17 cellular contexts compared by ENCODE assay signal in the genomic region with DNA sequence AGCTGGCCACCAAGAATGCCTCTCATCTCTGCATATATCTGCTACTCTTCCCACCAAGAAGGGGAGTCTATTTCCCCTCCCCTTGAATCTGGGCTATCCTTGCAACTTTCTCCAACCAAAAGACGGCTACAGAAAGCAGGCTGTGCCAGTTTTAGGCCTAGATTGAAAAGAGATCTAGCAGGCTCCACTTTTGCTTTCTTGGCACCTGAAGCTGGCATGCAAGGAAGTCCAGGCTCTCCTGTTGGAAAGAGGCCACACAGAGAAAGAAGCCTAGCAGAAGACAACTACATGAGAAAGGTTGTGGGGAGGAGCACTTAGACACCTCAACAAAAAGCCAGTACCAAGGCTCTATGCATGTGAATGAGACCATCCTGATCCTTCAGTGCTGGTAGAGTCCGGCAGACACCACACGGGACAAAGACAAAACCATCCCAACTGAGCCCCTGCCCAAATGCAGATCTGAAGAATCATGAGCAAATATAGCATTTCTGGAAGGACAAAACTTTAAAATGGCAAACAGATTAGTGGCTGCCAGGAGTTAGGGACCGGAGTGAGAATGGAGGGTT.
DNase-seq lines count a peak whose midpoint lies in the region; ATAC-seq and TF ChIP-seq lines count a peak whose summit lies in the region.
"Had no signal": no experiment of that assay in that cellular context is flagged by ENCODE, and none has a peak within 500 bp of the region (broad histone marks: within the 10 kb centered on the region; RNA-seq: fewer than 3 reads in every experiment).

No MANE protein-coding gene starts in this region.

- no peak for DNase-seq in activated naive CD4-positive, alpha-beta T cell treated with anti-CD3 and anti-CD28 coated beads for 36 hours
- DNase-seq in activated naive CD4-positive, alpha-beta T cell (lab: John Stamatoyannopoulos, UW), result no peak
- DNase-seq in glutamatergic neuron (no peak), NCI-H510A treated with DMSO at 0.1 percent for 48 hours (lab: John Stamatoyannopoulos, UW) (no peak)
- DNase-seq: ACHN; activated T-cell treated with anti-CD3 and anti-CD28 coated beads, Interleukin-2, amount 50 U/mL, for 4 hours; effector CD4-positive, alpha-beta T cell; heart right ventricle; NCI-H1694 treated with DMSO at 0.1 percent for 48 hours; Right ventricle myocardium superior; stimulated activated naive CD8-positive, alpha-beta T cell treated with anti-CD3 and anti-CD28 coated beads, Interleukin-15, amount 100 ng/mL, for 72 hours; T-helper 9 cell had no signal

- no peaks in the 10 kb centered on the region for H3K36me3 ChIP-seq in KOPT-K1 (ENCODE audit: insufficient read depth, low read length)
- H3K36me3 ChIP-seq in subcutaneous abdominal adipose tissue (ENCODE audit: control insufficient read depth in 5 of 5, insufficient read depth in 5 of 5, low read length in 5 of 5), result no peaks in the 10 kb centered on the region
- H3K36me3 ChIP-seq: heart right ventricle, right atrium auricular region had no signal

- H3K9ac ChIP-seq in subcutaneous abdominal adipose tissue (ENCODE audit: low read length in 5 of 5), result no peak overlapping the region

- H3K9me3 ChIP-seq in KOPT-K1 (ENCODE audit: insufficient read depth, low read length, poor library complexity, severe bottlenecking) (no peaks in the 10 kb centered on the region), subcutaneous abdominal adipose tissue (ENCODE audit: control insufficient read depth in 5 of 5, low read length in 5 of 5) (no peaks in the 10 kb centered on the region)
- H3K9me3 ChIP-seq: heart right ventricle, right atrium auricular region had no signal

- H3K27ac Mint-ChIP-seq in activated naive CD4-positive, alpha-beta T cell treated with anti-CD3 and anti-CD28 coated beads for 36 hours, result peak overlapping the region; percentile 13
- H3K27ac Mint-ChIP-seq in glutamatergic neuron (ENCODE audit: unreplicated experiment), result no peak overlapping the region
- H3K27ac Mint-ChIP-seq: stimulated activated naive CD8-positive, alpha-beta T cell treated with anti-CD3 and anti-CD28 coated beads, Interleukin-15, amount 100 ng/mL, for 72 hours had no signal

- no peaks in the 10 kb centered on the region for H3K27me3 Mint-ChIP-seq in activated naive CD4-positive, alpha-beta T cell treated with anti-CD3 and anti-CD28 coated beads for 36 hours (ENCODE audit: low read depth)
- H3K27me3 Mint-ChIP-seq in glutamatergic neuron (ENCODE audit: unreplicated experiment), result no peaks in the 10 kb centered on the region
- H3K27me3 Mint-ChIP-seq: stimulated activated naive CD8-positive, alpha-beta T cell treated with anti-CD3 and anti-CD28 coated beads, Interleukin-15, amount 100 ng/mL, for 72 hours had no signal

- intact Hi-C loops in activated naive CD4-positive, alpha-beta T cell treated with anti-CD3 and anti-CD28 coated beads for 36 hours (cut with micrococcal nuclease), result no loop called here

- H3K36me3 Mint-ChIP-seq in activated naive CD4-positive, alpha-beta T cell treated with anti-CD3 and anti-CD28 coated beads for 36 hours (ENCODE audit: low read depth), result peaks cover 4% of the 10 kb centered on the region
- no peaks in the 10 kb centered on the region for H3K36me3 Mint-ChIP-seq in glutamatergic neuron (ENCODE audit: unreplicated experiment)

- no peak overlapping the region for H3K4me3 ChIP-seq in subcutaneous abdominal adipose tissue (ENCODE audit: low read depth in 1 of 5, low read length in 5 of 5)
- H3K4me3 ChIP-seq: heart right ventricle, right atrium auricular region had no signal

- H3K4me3 Mint-ChIP-seq in activated naive CD4-positive, alpha-beta T cell treated with anti-CD3 and anti-CD28 coated beads for 36 hours, result no peak overlapping the region
- H3K4me3 Mint-ChIP-seq in glutamatergic neuron (ENCODE audit: unreplicated experiment), result peak overlapping the region; percentile 8
- H3K4me3 Mint-ChIP-seq: activated T-cell treated with anti-CD3 and anti-CD28 coated beads, Interleukin-2, amount 50 U/mL, for 4 hours had no signal

- no peaks in the 10 kb centered on the region for H3K9me3 Mint-ChIP-seq in activated naive CD4-positive, alpha-beta T cell treated with anti-CD3 and anti-CD28 coated beads for 36 hours
- H3K9me3 Mint-ChIP-seq in glutamatergic neuron (ENCODE audit: unreplicated experiment), result no peaks in the 10 kb centered on the region
- H3K9me3 Mint-ChIP-seq: activated T-cell treated with anti-CD3 and anti-CD28 coated beads, Interleukin-2, amount 50 U/mL, for 4 hours; stimulated activated naive CD8-positive, alpha-beta T cell treated with anti-CD3 and anti-CD28 coated beads, Interleukin-15, amount 100 ng/mL, for 72 hours had no signal

- no peak for ATAC-seq in HG02970 (IDR thresholded peaks at IDR 0.05; ENCODE audit: low FRiP score, unreplicated experiment)
- ATAC-seq in GM21390 (IDR thresholded peaks at IDR 0.05; ENCODE audit: unreplicated experiment), result no peak
- ATAC-seq: heart right ventricle; stimulated activated naive CD8-positive, alpha-beta T cell treated with anti-CD3 and anti-CD28 coated beads, Interleukin-15, amount 100 ng/mL, for 72 hours had no signal

- H3K27ac ChIP-seq in KOPT-K1 (ENCODE audit: low read depth, low read length, poor library complexity, severe bottlenecking), result peak overlapping the region; percentile 93
- peak overlapping the region; percentile 70 for H3K27ac ChIP-seq in subcutaneous abdominal adipose tissue (ENCODE audit: low read depth, low read length)

- no peaks in the 10 kb centered on the region for H3K27me3 ChIP-seq in subcutaneous abdominal adipose tissue (ENCODE audit: control insufficient read depth in 5 of 5, insufficient read depth in 4 of 5, low read length in 5 of 5)
- H3K27me3 ChIP-seq: heart right ventricle, right atrium auricular region had no signal

- peaks cover 55% of the 10 kb centered on the region for H3K4me1 Mint-ChIP-seq in activated naive CD4-positive, alpha-beta T cell treated with anti-CD3 and anti-CD28 coated beads for 36 hours (ENCODE audit: low read depth)
- peaks cover 8% of the 10 kb centered on the region for H3K4me1 Mint-ChIP-seq in glutamatergic neuron (ENCODE audit: low read depth, unreplicated experiment)

- CTCF ChIA-PET in activated naive CD4-positive, alpha-beta T cell treated with anti-CD3 and anti-CD28 coated beads for 36 hours (lab: Charles Lee), result interaction anchor here (0.9 to 1.0 kb wide), 2 partner anchors 11 to 127 kb away, joined by 3 read pairs; no protein-coding TSS in a partner anchor

- no peak for TF ChIP-seq CTCF in glutamatergic neuron (IDR thresholded peaks at IDR 0.05; ENCODE audit: partially characterized antibody, unreplicated experiment)

- H3K4me1 ChIP-seq in subcutaneous abdominal adipose tissue (ENCODE audit: control insufficient read depth in 5 of 5, insufficient read depth in 5 of 5, low read length in 5 of 5), result peaks cover 6 to 52% (median 42%) of the 10 kb centered on the region in 5 donors
